1 cellular context compared by ENCODE assay signal in genomic region chr1:66758247-66758755, GRCh38.
TF ChIP-seq lines count a peak whose summit lies in the region.

No MANE protein-coding gene starts in this region.

TF ChIP-seq in K562, 482 proteins besides CTCF, POLR2A, EP300 and RAD21 (continued from another document and continues in another):
- TF ChIP-seq TAL1 (IDR thresholded peaks at IDR 0.05) (peak; percentile 91), NFXL1 (CRISPR knock-in tag; IDR thresholded peaks at IDR 0.05) (no peak), CBFA2T3 (IDR thresholded peaks at IDR 0.05) (peak; percentile 96), ZNF695 (CRISPR knock-in tag; IDR thresholded peaks at IDR 0.05) (no peak), DPF2 (IDR thresholded peaks at IDR 0.05) (peak; percentile 95), CREM (IDR thresholded peaks at IDR 0.05; ENCODE audit: low read depth) (peak; percentile 80), HDAC1 (IDR thresholded peaks at IDR 0.05) (peak in 1 of 2 experiments; percentile 57; a peak in 1 of 4 replicates), L3MBTL2 (IDR thresholded peaks at IDR 0.05) (peak; percentile 31; the same call in 1 of the 2 replicates), MCM7 (IDR thresholded peaks at IDR 0.05) (no peak), ZNF395 (CRISPR knock-in tag; IDR thresholded peaks at IDR 0.05) (peak; percentile 54; the same call in 1 of the 2 replicates), PHB2 (IDR thresholded peaks at IDR 0.05; ENCODE audit: low read depth) (peak; percentile 53; the same call in 1 of the 2 replicates), ZSCAN29 (IDR thresholded peaks at IDR 0.05) (no peak), DEAF1 (CRISPR knock-in tag; IDR thresholded peaks at IDR 0.05) (0 out of 2 replicates have a peak, but pooled peaks have one; percentile 27), ZNF175 (CRISPR knock-in tag; IDR thresholded peaks at IDR 0.05; ENCODE audit: low read depth) (peak; percentile 81; the same call in 1 of the 2 replicates), POLR2H (tag; IDR thresholded peaks at IDR 0.05; ENCODE audit: low read depth) (peak; percentile 40; the same call in 1 of the 2 replicates), MECOM (CRISPR knock-in tag; IDR thresholded peaks at IDR 0.05) (0 out of 2 replicates have a peak, but pooled peaks have one; percentile 25), TEAD1 (CRISPR knock-in tag; IDR thresholded peaks at IDR 0.05) (0 out of 4 replicates have a peak, but pooled peaks of 1 of the 2 experiments have one; percentile 25), HNRNPUL1 (IDR thresholded peaks at IDR 0.05; ENCODE audit: low read length) (no peak), KDM1A (IDR thresholded peaks at IDR 0.05) (peak; percentile 56; a peak in 2 of 4 replicates), TBP (optimal IDR thresholded peaks at IDR 0.05; ENCODE audit: low read depth, low read length) (peak; percentile 59), CUX1 (CRISPR knock-in tag; IDR thresholded peaks at IDR 0.05) (0 out of 2 replicates have a peak, but pooled peaks have one; percentile 35), BDP1 (IDR thresholded peaks at IDR 0.05; ENCODE audit: insufficient read depth, insufficient read length) (no peak), USF2 (CRISPR knock-in tag; IDR thresholded peaks at IDR 0.05) (peak; percentile 85), LCOR (CRISPR knock-in tag; IDR thresholded peaks at IDR 0.05) (peak; percentile 86), GATAD2A (IDR thresholded peaks at IDR 0.05) (no peak; the same call in 1 of the 2 replicates), MEF2A (IDR thresholded peaks at IDR 0.05; ENCODE audit: control insufficient read depth, low read depth, low read length) (peak; percentile 76; the same call in 1 of the 2 replicates), HCFC1 (IDR thresholded peaks at IDR 0.05; ENCODE audit: low read depth, low read length) (0 out of 2 replicates have a peak, but pooled peaks have one; percentile 21), ATF3 (IDR thresholded peaks at IDR 0.05) (peak; percentile 86), ATF3 (CRISPR knock-in tag; conservative IDR thresholded peaks at IDR 0.05) (0 out of 2 replicates have a peak, but pooled peaks have one; percentile 29), GATA2 (CRISPR knock-in tag; IDR thresholded peaks at IDR 0.05) (peak; percentile 92), STAT5A (IDR thresholded peaks at IDR 0.05; ENCODE audit: borderline replicate concordance, low read length) (peak; percentile 82), LEF1 (IDR thresholded peaks at IDR 0.05) (peak; percentile 95)
- TF ChIP-seq, protein P1, sequence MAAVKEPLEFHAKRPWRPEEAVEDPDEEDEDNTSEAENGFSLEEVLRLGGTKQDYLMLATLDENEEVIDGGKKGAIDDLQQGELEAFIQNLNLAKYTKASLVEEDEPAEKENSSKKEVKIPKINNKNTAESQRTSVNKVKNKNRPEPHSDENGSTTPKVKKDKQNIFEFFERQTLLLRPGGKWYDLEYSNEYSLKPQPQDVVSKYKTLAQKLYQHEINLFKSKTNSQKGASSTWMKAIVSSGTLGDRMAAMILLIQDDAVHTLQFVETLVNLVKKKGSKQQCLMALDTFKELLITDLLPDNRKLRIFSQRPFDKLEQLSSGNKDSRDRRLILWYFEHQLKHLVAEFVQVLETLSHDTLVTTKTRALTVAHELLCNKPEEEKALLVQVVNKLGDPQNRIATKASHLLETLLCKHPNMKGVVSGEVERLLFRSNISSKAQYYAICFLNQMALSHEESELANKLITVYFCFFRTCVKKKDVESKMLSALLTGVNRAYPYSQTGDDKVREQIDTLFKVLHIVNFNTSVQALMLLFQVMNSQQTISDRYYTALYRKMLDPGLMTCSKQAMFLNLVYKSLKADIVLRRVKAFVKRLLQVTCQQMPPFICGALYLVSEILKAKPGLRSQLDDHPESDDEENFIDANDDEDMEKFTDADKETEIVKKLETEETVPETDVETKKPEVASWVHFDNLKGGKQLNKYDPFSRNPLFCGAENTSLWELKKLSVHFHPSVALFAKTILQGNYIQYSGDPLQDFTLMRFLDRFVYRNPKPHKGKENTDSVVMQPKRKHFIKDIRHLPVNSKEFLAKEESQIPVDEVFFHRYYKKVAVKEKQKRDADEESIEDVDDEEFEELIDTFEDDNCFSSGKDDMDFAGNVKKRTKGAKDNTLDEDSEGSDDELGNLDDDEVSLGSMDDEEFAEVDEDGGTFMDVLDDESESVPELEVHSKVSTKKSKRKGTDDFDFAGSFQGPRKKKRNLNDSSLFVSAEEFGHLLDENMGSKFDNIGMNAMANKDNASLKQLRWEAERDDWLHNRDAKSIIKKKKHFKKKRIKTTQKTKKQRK (IDR thresholded peaks at IDR 0.05; ENCODE audit: borderline replicate concordance, low read depth, low read length), result no peak
- TF ChIP-seq, protein P2, sequence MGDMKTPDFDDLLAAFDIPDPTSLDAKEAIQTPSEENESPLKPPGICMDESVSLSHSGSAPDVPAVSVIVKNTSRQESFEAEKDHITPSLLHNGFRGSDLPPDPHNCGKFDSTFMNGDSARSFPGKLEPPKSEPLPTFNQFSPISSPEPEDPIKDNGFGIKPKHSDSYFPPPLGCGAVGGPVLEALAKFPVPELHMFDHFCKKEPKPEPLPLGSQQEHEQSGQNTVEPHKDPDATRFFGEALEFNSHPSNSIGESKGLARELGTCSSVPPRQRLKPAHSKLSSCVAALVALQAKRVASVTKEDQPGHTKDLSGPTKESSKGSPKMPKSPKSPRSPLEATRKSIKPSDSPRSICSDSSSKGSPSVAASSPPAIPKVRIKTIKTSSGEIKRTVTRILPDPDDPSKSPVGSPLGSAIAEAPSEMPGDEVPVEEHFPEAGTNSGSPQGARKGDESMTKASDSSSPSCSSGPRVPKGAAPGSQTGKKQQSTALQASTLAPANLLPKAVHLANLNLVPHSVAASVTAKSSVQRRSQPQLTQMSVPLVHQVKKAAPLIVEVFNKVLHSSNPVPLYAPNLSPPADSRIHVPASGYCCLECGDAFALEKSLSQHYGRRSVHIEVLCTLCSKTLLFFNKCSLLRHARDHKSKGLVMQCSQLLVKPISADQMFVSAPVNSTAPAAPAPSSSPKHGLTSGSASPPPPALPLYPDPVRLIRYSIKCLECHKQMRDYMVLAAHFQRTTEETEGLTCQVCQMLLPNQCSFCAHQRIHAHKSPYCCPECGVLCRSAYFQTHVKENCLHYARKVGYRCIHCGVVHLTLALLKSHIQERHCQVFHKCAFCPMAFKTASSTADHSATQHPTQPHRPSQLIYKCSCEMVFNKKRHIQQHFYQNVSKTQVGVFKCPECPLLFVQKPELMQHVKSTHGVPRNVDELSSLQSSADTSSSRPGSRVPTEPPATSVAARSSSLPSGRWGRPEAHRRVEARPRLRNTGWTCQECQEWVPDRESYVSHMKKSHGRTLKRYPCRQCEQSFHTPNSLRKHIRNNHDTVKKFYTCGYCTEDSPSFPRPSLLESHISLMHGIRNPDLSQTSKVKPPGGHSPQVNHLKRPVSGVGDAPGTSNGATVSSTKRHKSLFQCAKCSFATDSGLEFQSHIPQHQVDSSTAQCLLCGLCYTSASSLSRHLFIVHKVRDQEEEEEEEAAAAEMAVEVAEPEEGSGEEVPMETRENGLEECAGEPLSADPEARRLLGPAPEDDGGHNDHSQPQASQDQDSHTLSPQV (IDR thresholded peaks at IDR 0.05), result peak; percentile 68; the same call in 1 of the 2 replicates
- TF ChIP-seq, protein P3, sequence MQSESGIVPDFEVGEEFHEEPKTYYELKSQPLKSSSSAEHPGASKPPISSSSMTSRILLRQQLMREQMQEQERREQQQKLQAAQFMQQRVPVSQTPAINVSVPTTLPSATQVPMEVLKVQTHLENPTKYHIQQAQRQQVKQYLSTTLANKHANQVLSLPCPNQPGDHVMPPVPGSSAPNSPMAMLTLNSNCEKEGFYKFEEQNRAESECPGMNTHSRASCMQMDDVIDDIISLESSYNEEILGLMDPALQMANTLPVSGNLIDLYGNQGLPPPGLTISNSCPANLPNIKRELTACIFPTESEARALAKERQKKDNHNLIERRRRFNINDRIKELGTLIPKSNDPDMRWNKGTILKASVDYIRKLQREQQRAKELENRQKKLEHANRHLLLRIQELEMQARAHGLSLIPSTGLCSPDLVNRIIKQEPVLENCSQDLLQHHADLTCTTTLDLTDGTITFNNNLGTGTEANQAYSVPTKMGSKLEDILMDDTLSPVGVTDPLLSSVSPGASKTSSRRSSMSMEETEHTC (IDR thresholded peaks at IDR 0.05), result peak; percentile 87
- TF ChIP-seq, protein P4, sequence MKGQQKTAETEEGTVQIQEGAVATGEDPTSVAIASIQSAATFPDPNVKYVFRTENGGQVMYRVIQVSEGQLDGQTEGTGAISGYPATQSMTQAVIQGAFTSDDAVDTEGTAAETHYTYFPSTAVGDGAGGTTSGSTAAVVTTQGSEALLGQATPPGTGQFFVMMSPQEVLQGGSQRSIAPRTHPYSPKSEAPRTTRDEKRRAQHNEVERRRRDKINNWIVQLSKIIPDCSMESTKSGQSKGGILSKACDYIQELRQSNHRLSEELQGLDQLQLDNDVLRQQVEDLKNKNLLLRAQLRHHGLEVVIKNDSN (CRISPR knock-in tag; IDR thresholded peaks at IDR 0.05), result peak; percentile 84
